8 cellular contexts compared by ENCODE assay signal in genomic region chr3:111070772-111071256, GRCh38. TPM values are rescaled to one million over a fixed set of nuclear protein-coding genes. Genes with fewer than 3 reads are reported as not detected.
DNase-seq lines count a peak whose midpoint lies in the region; ATAC-seq lines count a peak whose summit lies in the region.

No MANE protein-coding gene starts in this region.

- intact Hi-C loops in left ventricle myocardium superior (cut with micrococcal nuclease) (no loop called here), sciatic nerve (cut with DNase I) (no loop called here)

- peak; percentile 14 for ATAC-seq in GM19395 (IDR thresholded peaks at IDR 0.05; ENCODE audit: unreplicated experiment)
- peak; percentile 61 for ATAC-seq in left ventricle myocardium superior
- peak; percentile 76 for ATAC-seq in sciatic nerve
- no peak for ATAC-seq in HG03159 (IDR thresholded peaks at IDR 0.05; ENCODE audit: unreplicated experiment)

- H3K36me3 Mint-ChIP-seq in activated naive CD8-positive, alpha-beta T cell treated with anti-CD3 and anti-CD28 coated beads for 36 hours = no peaks in the 10 kb centered on the region

- H3K4me3 Mint-ChIP-seq in activated naive CD8-positive, alpha-beta T cell treated with anti-CD3 and anti-CD28 coated beads for 36 hours = peak overlapping the region; percentile 85

- H3K27ac Mint-ChIP-seq in activated naive CD8-positive, alpha-beta T cell treated with anti-CD3 and anti-CD28 coated beads for 36 hours = peak overlapping the region; percentile 66

- peaks cover 21% of the 10 kb centered on the region for H3K4me1 Mint-ChIP-seq in activated naive CD8-positive, alpha-beta T cell treated with anti-CD3 and anti-CD28 coated beads for 36 hours

- no peaks in the 10 kb centered on the region for H3K9me3 Mint-ChIP-seq in activated naive CD8-positive, alpha-beta T cell treated with anti-CD3 and anti-CD28 coated beads for 36 hours

- DNase-seq in NCI-H187 treated with DMSO at 0.1 percent for 48 hours (lab: John Stamatoyannopoulos, UW) = peak; percentile 21
- peak; percentile 30 for DNase-seq in activated naive CD8-positive, alpha-beta T cell treated with anti-CD3 and anti-CD28 coated beads for 36 hours
- no peak for DNase-seq in left ventricle myocardium superior
- no peak for DNase-seq in sciatic nerve (ENCODE audit: low spot score)
- no peak for DNase-seq in COLO829 (ENCODE audit: low spot score)
- DNase-seq in NCI-H69 (lab: John Stamatoyannopoulos, UW) = no peak

- H3K27me3 Mint-ChIP-seq in activated naive CD8-positive, alpha-beta T cell treated with anti-CD3 and anti-CD28 coated beads for 36 hours = peaks cover 49% of the 10 kb centered on the region

RNA-seq across cellular contexts. Expression of gene NECTIN3, which starts 0.8 kb away (rescaled TPM):
- 1 to 10 TPM; 2.4 to 2.7 TPM for total RNA-seq in activated naive CD8-positive, alpha-beta T cell treated with anti-CD3 and anti-CD28 coated beads for 36 hours
- total RNA-seq in left ventricle myocardium superior = 9.1 TPM
- total RNA-seq in sciatic nerve = 37.8 TPM

Comparison
In these comparisons a context has a peak if more than half of its experiments do, and no peak if none do; other contexts are left out.
1. DNase-seq: peak in NCI-H187 treated with DMSO at 0.1 percent for 48 hours (single experiment) and activated naive CD8-positive, alpha-beta T cell treated with anti-CD3 and anti-CD28 coated beads for 36 hours (single experiment); none in left ventricle myocardium superior (single experiment), sciatic nerve (single experiment), COLO829 (single experiment) and NCI-H69 (single experiment).